Comparison of ENCODE assay signal across 1 cellular context in genomic region chr19:47495478-47496372, GRCh38.
TF ChIP-seq lines count a peak whose summit lies in the region.

No MANE protein-coding gene starts in this region.

TF ChIP-seq in K562, 482 proteins besides CTCF, POLR2A, EP300 and RAD21 (continued from another document):
- TF ChIP-seq FOXO4 (CRISPR knock-in tag; IDR thresholded peaks at IDR 0.05) (no peak), POLR2G (IDR thresholded peaks at IDR 0.05; ENCODE audit: low read depth, low read length) (0 out of 2 replicates have a peak, but pooled peaks have one; percentile 8), ZNF239 (CRISPR knock-in tag; IDR thresholded peaks at IDR 0.05) (no peak), IRF2 (CRISPR knock-in tag; IDR thresholded peaks at IDR 0.05) (0 out of 2 replicates have a peak, but pooled peaks have one; percentile 27), RAD51 (IDR thresholded peaks at IDR 0.05; ENCODE audit: borderline replicate concordance, low read depth) (no peak), ARNT (IDR thresholded peaks at IDR 0.05) (no peak), ZNF395 (CRISPR knock-in tag; IDR thresholded peaks at IDR 0.05) (no peak), ESRRB (CRISPR knock-in tag; IDR thresholded peaks at IDR 0.05; ENCODE audit: borderline replicate concordance) (no peak), TCF7 (IDR thresholded peaks at IDR 0.05; ENCODE audit: borderline replicate concordance) (no peak)
- TF ChIP-seq, protein P1, sequence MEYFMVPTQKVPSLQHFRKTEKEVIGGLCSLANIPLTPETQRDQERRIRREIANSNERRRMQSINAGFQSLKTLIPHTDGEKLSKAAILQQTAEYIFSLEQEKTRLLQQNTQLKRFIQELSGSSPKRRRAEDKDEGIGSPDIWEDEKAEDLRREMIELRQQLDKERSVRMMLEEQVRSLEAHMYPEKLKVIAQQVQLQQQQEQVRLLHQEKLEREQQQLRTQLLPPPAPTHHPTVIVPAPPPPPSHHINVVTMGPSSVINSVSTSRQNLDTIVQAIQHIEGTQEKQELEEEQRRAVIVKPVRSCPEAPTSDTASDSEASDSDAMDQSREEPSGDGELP (CRISPR knock-in tag; IDR thresholded peaks at IDR 0.05; ENCODE audit: borderline replicate concordance) = no peak
TF ChIP-seq in K562: peak in this region for 2.
